ENCODE assay signal across 8 cellular contexts in the genomic region with DNA sequence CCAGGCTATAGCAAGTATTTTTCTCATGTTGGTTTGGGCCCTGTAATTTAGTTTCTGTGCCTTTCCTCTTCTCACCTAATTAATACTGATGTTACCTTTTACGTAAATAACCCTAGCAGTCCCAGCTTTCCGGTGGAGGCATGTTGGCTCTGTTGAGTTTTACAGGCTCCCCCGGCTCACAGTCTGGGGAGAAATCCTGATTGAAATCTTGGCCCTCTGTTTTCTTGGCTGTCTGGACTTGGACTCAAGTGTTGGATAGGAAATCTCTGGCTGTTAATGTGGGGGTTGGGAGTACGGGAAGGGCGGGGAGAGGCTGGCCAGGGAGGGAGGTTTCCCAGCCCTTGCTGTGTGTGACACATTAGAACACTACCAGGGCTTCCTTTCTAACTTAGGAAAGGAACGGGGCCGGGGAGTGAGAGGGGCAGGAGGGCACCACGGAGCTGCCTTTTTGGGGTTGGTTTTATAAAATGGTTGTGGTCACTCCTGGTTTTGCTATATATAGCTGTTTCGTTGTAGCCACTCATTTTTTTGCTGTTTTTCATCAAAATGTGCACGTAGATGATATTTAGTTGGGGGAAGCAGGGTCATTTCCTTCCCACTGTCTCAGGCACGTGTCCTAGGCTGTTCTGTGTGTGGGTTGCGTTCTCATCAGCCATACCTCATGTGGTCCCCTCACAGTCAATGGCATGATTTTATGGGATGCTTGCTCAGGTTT. TPM values are rescaled to one million over a fixed set of nuclear protein-coding genes. Genes with fewer than 3 reads are reported as not detected.
DNase-seq lines count a peak whose midpoint lies in the region; ATAC-seq and TF ChIP-seq lines count a peak whose summit lies in the region.

No MANE protein-coding gene starts in this region.

- H3K27ac Mint-ChIP-seq in CD4-positive, alpha-beta T cell: no peak overlapping the region

- H3K27me3 Mint-ChIP-seq in CD4-positive, alpha-beta T cell: peaks cover 29% of the 10 kb centered on the region

- H3K36me3 ChIP-seq in PC-9 (ENCODE audit: low read depth): no peaks in the 10 kb centered on the region

- no peak overlapping the region for H3K4me3 Mint-ChIP-seq in CD4-positive, alpha-beta T cell

- POLR2A ChIA-PET in AG04450 (lab: Yijun Ruan, JAX): interaction anchor here (0.6 to 1.6 kb wide), 6 partner anchors 8 to 147 kb away, joined by 3 to 7 read pairs (median 4); no protein-coding TSS in a partner anchor
- POLR2A ChIA-PET in PC-9 (lab: Charles Lee; ENCODE audit: unreplicated experiment): interaction anchor here (0.6 to 1.6 kb wide), 6 partner anchors 9 to 118 kb away, joined by 3 to 25 read pairs (median 10); no protein-coding TSS in a partner anchor
- POLR2A ChIA-PET in CD4-positive, alpha-beta T cell (lab: Charles Lee): interaction anchor here (1.0 kb wide), 1 partner anchor 15 kb away, joined by 3 read pairs; no protein-coding TSS in a partner anchor

- CTCF ChIA-PET in AG04450 (lab: Charles Lee) (interaction anchor here (0.8 to 1.4 kb wide), 4 partner anchors 11 to 167 kb away, joined by 3 to 5 read pairs (median 4); no protein-coding TSS in a partner anchor), PC-9 (lab: Charles Lee) (interaction anchor here (0.6 to 1.0 kb wide), 5 partner anchors 9 to 573 kb away, joined by 3 to 8 read pairs (median 3); no protein-coding TSS in a partner anchor)
- CTCF ChIA-PET in CD4-positive, alpha-beta T cell (lab: Charles Lee): no interaction called here

- H3K36me3 Mint-ChIP-seq in CD4-positive, alpha-beta T cell (ENCODE audit: low read depth): no peaks in the 10 kb centered on the region

- TF ChIP-seq CTCF in AG04450 (IDR thresholded peaks at IDR 0.05; ENCODE audit: low read depth, low read length) (no peak), PC-9 (conservative IDR thresholded peaks at IDR 0.05) (no peak), foreskin keratinocyte (conservative IDR thresholded peaks at IDR 0.05) (no peak)
- TF ChIP-seq CTCF in CD4-positive, alpha-beta T cell (IDR thresholded peaks at IDR 0.05): no peak

- H3F3A ChIP-seq in PC-9 (ENCODE audit: insufficient read depth, low read depth): peaks cover 54% of the 10 kb centered on the region

- H3K27me3 ChIP-seq in AG04450 (ENCODE audit: control insufficient read depth, insufficient read depth, low read length) (no peaks in the 10 kb centered on the region), PC-9 (ENCODE audit: insufficient read depth, low read depth) (no peaks in the 10 kb centered on the region), foreskin keratinocyte (no peaks in the 10 kb centered on the region)
- H3K27me3 ChIP-seq in CD4-positive, alpha-beta T cell (ENCODE audit: control insufficient read depth, insufficient read depth, low read length): peaks cover 25% of the 10 kb centered on the region

- H3K9me2 ChIP-seq in PC-9 (ENCODE audit: insufficient read depth): no peaks in the 10 kb centered on the region

- peaks cover 95% of the 10 kb centered on the region for H3K79me2 ChIP-seq in PC-9 (ENCODE audit: low read depth)

- BruUV-seq in PC-9 (replicated peaks; lab: Mats Ljungman, UMichigan): no TSS peak

- peak overlapping the region; percentile 82; the same call in 1 of the 2 replicates for H3K4me2 ChIP-seq in PC-9

- DNase-seq in AG04450 (ENCODE audit: low read depth, low spot score): no peak
- peak in 1 of 2 experiments; percentile 66 for DNase-seq in PC-9
- no peak for DNase-seq in foreskin keratinocyte
- peak; percentile 91 for DNase-seq in posterior vena cava (ENCODE audit: low spot score)
- DNase-seq in COLO829 (ENCODE audit: low spot score): no peak
- no peak for DNase-seq in CD4-positive, alpha-beta T cell
- DNase-seq in NCI-H82 (lab: John Stamatoyannopoulos, UW): no peak

- peaks cover 57% of the 10 kb centered on the region for H4K20me1 ChIP-seq in PC-9 (ENCODE audit: insufficient read depth)

- H3K4me1 ChIP-seq in PC-9 (replicated peaks; ENCODE audit: insufficient read depth) (peaks cover 75% of the 10 kb centered on the region), foreskin keratinocyte (peaks cover 45% of the 10 kb centered on the region)

- H3K27ac ChIP-seq in AG04450 (ENCODE audit: low read depth, low read length): peak overlapping the region; percentile 75
- H3K27ac ChIP-seq in PC-9: peak overlapping the region; percentile 87; the same call in 1 of the 2 replicates
- no peak overlapping the region for H3K27ac ChIP-seq in foreskin keratinocyte
- no peak overlapping the region for H3K27ac ChIP-seq in CD4-positive, alpha-beta T cell (ENCODE audit: low read depth, low read length)

- H3K9me3 ChIP-seq in AG04450 (ENCODE audit: control insufficient read depth, insufficient read depth, low read length) (no peaks in the 10 kb centered on the region), PC-9 (ENCODE audit: insufficient read depth, low read depth) (no peaks in the 10 kb centered on the region)
- no peaks in the 10 kb centered on the region for H3K9me3 ChIP-seq in CD4-positive, alpha-beta T cell (ENCODE audit: control insufficient read depth, low read length)

- no peak overlapping the region for H2AFZ ChIP-seq in PC-9

- intact Hi-C loops in PC-9 (cut with micrococcal nuclease; ENCODE audit: unreplicated experiment): no loop called here
- intact Hi-C loops in posterior vena cava (cut with DNase I): no loop called here
- intact Hi-C loops in CD4-positive, alpha-beta T cell (cut with DNase I, micrococcal nuclease): no loop called here

- ATAC-seq in GM21786 (IDR thresholded peaks at IDR 0.05; ENCODE audit: unreplicated experiment) (peak; percentile 34), foreskin keratinocyte (peak; percentile 20)
- no peak for ATAC-seq in CD4-positive, alpha-beta T cell (ENCODE audit: poor library complexity)

- no peaks in the 10 kb centered on the region for H3K9me3 Mint-ChIP-seq in CD4-positive, alpha-beta T cell

- peak overlapping the region; percentile 39 for H3K4me3 ChIP-seq in AG04450 (ENCODE audit: low read depth, low read length)
- H3K4me3 ChIP-seq in PC-9: no peak overlapping the region

- H3K4me1 Mint-ChIP-seq in CD4-positive, alpha-beta T cell (ENCODE audit: low read depth): no peaks in the 10 kb centered on the region

RNA-seq across cellular contexts. Expression of gene TRIO, which starts 10.9 kb away (rescaled TPM):
- 268 TPM in 2 replicates for polyA plus RNA-seq in AG04450 (2011; rRNA removed)
- polyA minus RNA-seq in AG04450 (2011; rRNA and poly(A)+ RNA removed): 933 and 1,222 TPM in 2 replicates
- total RNA-seq in PC-9 (2021): 596 and 756 TPM in 2 replicates
- total RNA-seq in foreskin keratinocyte: 73.7 and 95.9 TPM in 2 replicates
- 18.1 and 18.4 TPM in 2 replicates for polyA plus RNA-seq in foreskin keratinocyte
- total RNA-seq in posterior vena cava: 100 to 1,000 TPM; 181 to 202 TPM
- 1 to 10 TPM; 4.1 to 6.5 TPM for total RNA-seq in CD4-positive, alpha-beta T cell

Comparison
In these comparisons a context has a peak if more than half of its experiments do, and no peak if none do; other contexts are left out.
1. H3K27ac ChIP-seq: peak in AG04450 (single experiment) and PC-9 (single experiment); none in foreskin keratinocyte (single experiment) and CD4-positive, alpha-beta T cell (single experiment).